8 cellular contexts compared by ENCODE assay signal in the genomic region with DNA sequence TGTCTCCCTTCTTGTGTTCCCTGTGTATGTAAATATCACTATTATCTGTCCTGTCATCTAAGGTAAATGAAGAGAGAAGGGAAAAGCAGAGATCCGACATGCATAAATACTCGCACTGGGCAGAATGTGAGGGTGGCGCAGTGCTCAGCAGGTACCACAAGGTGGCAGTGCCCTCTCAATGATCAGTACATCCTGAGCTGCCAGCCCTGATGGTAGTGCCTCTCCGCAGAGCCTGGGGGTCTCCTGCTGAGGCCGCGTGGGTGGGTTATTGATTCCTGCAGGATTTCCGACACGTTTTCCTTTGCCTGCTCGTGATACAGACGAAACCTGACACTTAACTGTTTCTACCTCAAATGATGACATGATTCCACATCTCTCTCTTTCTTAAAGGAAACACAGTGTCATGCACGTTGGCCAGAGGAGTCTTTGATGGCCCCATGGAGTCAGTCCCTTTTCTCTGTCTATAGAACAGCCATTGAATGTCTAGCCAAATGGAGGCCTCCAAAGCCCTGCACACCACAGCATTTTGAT. TPM values are rescaled to one million over a fixed set of nuclear protein-coding genes. Genes with fewer than 3 reads are reported as not detected.
DNase-seq lines count a peak whose midpoint lies in the region; ATAC-seq and TF ChIP-seq lines count a peak whose summit lies in the region.

No MANE protein-coding gene starts in this region.

- no peaks in the 10 kb centered on the region for H3K36me3 ChIP-seq in left lung

- no peaks in the 10 kb centered on the region for H3K9me3 ChIP-seq in left lung

- intact Hi-C loops in left lung (cut with DNase I): loop anchor here in 1 of 2 donors (5.0 to 10.0 kb wide), 2 partner anchors 110 to 273 kb away; no protein-coding TSS in a partner anchor

- no peaks in the 10 kb centered on the region for H3K4me1 ChIP-seq in left lung

- H3K4me3 ChIP-seq in left lung: no peak overlapping the region

- DNase-seq in AG20443 (ENCODE audit: low spot score) (peak; percentile 84), NCI-H2196 (lab: John Stamatoyannopoulos, UW; ENCODE audit: unreplicated experiment) (peak; percentile 62), cerebellar cortex (ENCODE audit: low spot score) (peak; percentile 78), left lung (peak; percentile 58 to 81)
- DNase-seq in activated CD4-positive, CD25-positive, alpha-beta regulatory T cell treated with anti-CD3 and anti-CD28 coated beads, Interleukin-2, amount 50 U/mL, for 72 hours: peak; percentile 73
- DNase-seq in stimulated activated CD4-positive, alpha-beta T cell treated with anti-CD3 and anti-CD28 coated beads, Interleukin-4, amount 100 ng/mL, for 24 hours: peak; percentile 74

- H3K27ac ChIP-seq in left lung: no peak overlapping the region

- ATAC-seq in GM18873 (IDR thresholded peaks at IDR 0.05; ENCODE audit: low FRiP score, unreplicated experiment): peak; percentile 77
- peak; percentile 91 for ATAC-seq in HG03095 (IDR thresholded peaks at IDR 0.05; ENCODE audit: unreplicated experiment)
- ATAC-seq in left lung: peak; percentile 98

- peak; percentile 86 to 93 for TF ChIP-seq CTCF in left lung (IDR thresholded peaks at IDR 0.05)

- peaks cover 6 to 7% of the 10 kb centered on the region in 2 donors for H3K27me3 ChIP-seq in left lung

RNA-seq across cellular contexts. Expression of a gene that starts 19.8 kb away (rescaled TPM):
- not detected for total RNA-seq in left lung

RNA-seq across cellular contexts. Expression of a gene that starts 23.3 kb away (rescaled TPM):
- not detected for total RNA-seq in left lung

RNA-seq across cellular contexts. Expression of a gene that starts 39.3 kb away (rescaled TPM):
- not detected for total RNA-seq in left lung
